ENCODE assay signal across 8 cellular contexts in genomic region chr1:65264197-65264929, GRCh38. TPM values are rescaled to one million over a fixed set of nuclear protein-coding genes. Genes with fewer than 3 reads are reported as not detected.
DNase-seq lines count a peak whose midpoint lies in the region; ATAC-seq and TF ChIP-seq lines count a peak whose summit lies in the region.

No MANE protein-coding gene starts in this region.

- 0% methylated on average over 2 of the region's 15 CpGs; no CpG with 5 or more reads in 1 of the 2 experiments for WGBS in IMR-90 (ENCODE audit: extremely low coverage in 2 of 2, insufficient read length in 1 of 2), 2 experiments

- H3K36me3 ChIP-seq in IMR-90 (ENCODE audit: control insufficient read depth, insufficient read depth, low read length) (no peaks in the 10 kb centered on the region), right atrium auricular region (no peaks in the 10 kb centered on the region)

- H2BK20ac ChIP-seq in IMR-90 (ENCODE audit: low read depth, low read length): no peak overlapping the region

- no peak for TF ChIP-seq POLR2A in IMR-90 (IDR thresholded peaks at IDR 0.05; ENCODE audit: low read depth, low read length)

- no peaks in the 10 kb centered on the region for H3K9me1 ChIP-seq in IMR-90 (ENCODE audit: insufficient read depth, low read length)

- H4K5ac ChIP-seq in IMR-90 (ENCODE audit: low read depth, low read length): no peak overlapping the region

- H3K4me1 Mint-ChIP-seq in activated naive CD8-positive, alpha-beta T cell treated with anti-CD3 and anti-CD28 coated beads, Interleukin-2, amount 50 U/mL, for 24 hours: peaks cover 40% of the 10 kb centered on the region

- DNase-seq in C1 segment of cervical spinal cord (lab: John Stamatoyannopoulos, UW) (peak in 11 of 14 donors; percentile 25 to 92 (median 44)), IMR-90 (peak; percentile 37), right atrium auricular region (ENCODE audit: low spot score) (no peak), putamen (ENCODE audit: low spot score) (peak; percentile 79), SW 1271 (lab: John Stamatoyannopoulos, UW) (no peak)
- DNase-seq in activated naive CD8-positive, alpha-beta T cell treated with anti-CD3 and anti-CD28 coated beads, Interleukin-2, amount 50 U/mL, for 24 hours: peak; percentile 18

- H4K20me1 ChIP-seq in IMR-90 (ENCODE audit: insufficient read depth, low read length): no peaks in the 10 kb centered on the region

- H3K9me3 ChIP-seq in IMR-90 (ENCODE audit: control insufficient read depth, insufficient read depth, low read length) (no peaks in the 10 kb centered on the region), right atrium auricular region (no peaks in the 10 kb centered on the region)

- dilution Hi-C loops in IMR-90 (cut with HindIII; ENCODE audit: low sequenced_read_pairs, unreplicated experiment): no loop called here

- H3K4me3 ChIP-seq in IMR-90 (ENCODE audit: insufficient read depth, low read depth, low read length) (0 out of 2 replicates have a peak overlapping the region, but pooled peaks have one; percentile 15), right atrium auricular region (peak overlapping the region; percentile 9 to 61)

- peaks cover 24% of the 10 kb centered on the region for H3K27me3 ChIP-seq in IMR-90 (ENCODE audit: control insufficient read depth, insufficient read depth, low read length)
- H3K27me3 ChIP-seq in right atrium auricular region: no peaks in the 10 kb centered on the region

- no peak overlapping the region for H4K8ac ChIP-seq in IMR-90 (ENCODE audit: low read depth in 2 of 2, low read length in 2 of 2)

- no peak overlapping the region for H2BK120ac ChIP-seq in IMR-90 (ENCODE audit: low read depth, low read length)

- BruUV-seq in IMR-90 (replicated peaks; lab: Mats Ljungman, UMichigan): no TSS peak

- in situ Hi-C loops in IMR-90 (cut with MboI; ENCODE audit: low sequenced_read_pairs): no loop called here

- no peak overlapping the region for H3K23ac ChIP-seq in IMR-90 (ENCODE audit: low read depth, low read length)

- H3K27ac ChIP-seq in IMR-90 (ENCODE audit: insufficient read depth, low read length) (no peak overlapping the region), right atrium auricular region (peak overlapping the region in 1 of 2 donors; percentile 75)

- peak overlapping the region; percentile 68 for H3K4me3 Mint-ChIP-seq in activated naive CD8-positive, alpha-beta T cell treated with anti-CD3 and anti-CD28 coated beads, Interleukin-2, amount 50 U/mL, for 24 hours

- H3K4ac ChIP-seq in IMR-90 (ENCODE audit: low read depth, low read length): no peak overlapping the region

- H3K4me2 ChIP-seq in IMR-90 (ENCODE audit: low read depth, low read length): peak overlapping the region; percentile 61

- no peak overlapping the region for H2BK5ac ChIP-seq in IMR-90 (ENCODE audit: low read depth, low read length, poor library complexity, severe bottlenecking)

- POLR2A ChIA-PET in IMR-90 (lab: Charles Lee; ENCODE audit: unreplicated experiment): no interaction called here

- intact Hi-C loops in IMR-90 (cut with micrococcal nuclease): no loop called here

- no peak overlapping the region for H3K27ac Mint-ChIP-seq in activated naive CD8-positive, alpha-beta T cell treated with anti-CD3 and anti-CD28 coated beads, Interleukin-2, amount 50 U/mL, for 24 hours

- no peak for TF ChIP-seq CTCF in IMR-90 (conservative IDR thresholded peaks at IDR 0.05; ENCODE audit: low read depth, low read length)
- no peak for TF ChIP-seq CTCF in right atrium auricular region (IDR thresholded peaks at IDR 0.05)

- H4K91ac ChIP-seq in IMR-90 (ENCODE audit: insufficient read depth, low read depth, low read length): no peak overlapping the region

- no peak overlapping the region for H2AFZ ChIP-seq in IMR-90 (replicated peaks; ENCODE audit: low read length, poor library complexity)

- H3K79me1 ChIP-seq in IMR-90 (ENCODE audit: low read depth in 1 of 2, low read length in 2 of 2): no peaks in the 10 kb centered on the region

- H2BK15ac ChIP-seq in IMR-90 (ENCODE audit: low read depth, low read length): no peak overlapping the region

- CTCF ChIA-PET in IMR-90 (lab: Yijun Ruan, JAX): no interaction called here

- H3K9ac ChIP-seq in IMR-90 (ENCODE audit: low read depth, low read length): no peak overlapping the region

- H3K36me3 Mint-ChIP-seq in activated naive CD8-positive, alpha-beta T cell treated with anti-CD3 and anti-CD28 coated beads, Interleukin-2, amount 50 U/mL, for 24 hours (ENCODE audit: low read depth): no peaks in the 10 kb centered on the region

- TF ChIP-seq RAD21 in IMR-90 (IDR thresholded peaks at IDR 0.05; ENCODE audit: low read length): no peak

- H3K4me1 ChIP-seq in IMR-90 (ENCODE audit: control insufficient read depth, insufficient read depth, low read length) (no peaks in the 10 kb centered on the region), right atrium auricular region (peaks cover 0 to 23% of the 10 kb centered on the region in 2 donors)

- no peaks in the 10 kb centered on the region for H3K9me3 Mint-ChIP-seq in activated naive CD8-positive, alpha-beta T cell treated with anti-CD3 and anti-CD28 coated beads, Interleukin-2, amount 50 U/mL, for 24 hours

- no peak overlapping the region for H3K18ac ChIP-seq in IMR-90 (ENCODE audit: low read depth, low read length)

- ATAC-seq in IMR-90 (ENCODE audit: low read depth) (peak; percentile 56), HG02870 (IDR thresholded peaks at IDR 0.05; ENCODE audit: unreplicated experiment) (no peak), GM21737 (IDR thresholded peaks at IDR 0.05; ENCODE audit: unreplicated experiment) (no peak)
- ATAC-seq in activated naive CD8-positive, alpha-beta T cell treated with anti-CD3 and anti-CD28 coated beads, Interleukin-2, amount 50 U/mL, for 24 hours: no peak

- no peak overlapping the region for H2AK9ac ChIP-seq in IMR-90 (replicated peaks; ENCODE audit: low read depth, low read length, poor library complexity)

- no peak overlapping the region for H3K14ac ChIP-seq in IMR-90 (replicated peaks; ENCODE audit: low read depth, low read length)

- H3K27me3 Mint-ChIP-seq in activated naive CD8-positive, alpha-beta T cell treated with anti-CD3 and anti-CD28 coated beads, Interleukin-2, amount 50 U/mL, for 24 hours: peaks cover 32% of the 10 kb centered on the region

- H3K56ac ChIP-seq in IMR-90 (ENCODE audit: extremely low read depth, insufficient read depth, low read length): no peak overlapping the region

- no peak overlapping the region for H2AK5ac ChIP-seq in IMR-90 (ENCODE audit: low read depth, low read length)

TF ChIP-seq in IMR-90, 13 proteins besides CTCF, POLR2A, EP300 and RAD21:
- TF ChIP-seq MXI1 (IDR thresholded peaks at IDR 0.05; ENCODE audit: borderline replicate concordance, low read depth, low read length): no peak
- no peak for TF ChIP-seq RCOR1 (IDR thresholded peaks at IDR 0.05; ENCODE audit: insufficient replicate concordance, low read length)
- no peak for TF ChIP-seq BHLHE40 (IDR thresholded peaks at IDR 0.05; ENCODE audit: low read depth, low read length)
- no peak for TF ChIP-seq ELK1 (IDR thresholded peaks at IDR 0.05; ENCODE audit: borderline replicate concordance, low read depth, low read length)
- TF ChIP-seq MAZ (IDR thresholded peaks at IDR 0.05; ENCODE audit: borderline replicate concordance, low read depth, low read length): no peak
- no peak for TF ChIP-seq NFE2L2 (IDR thresholded peaks at IDR 0.05; ENCODE audit: low read depth, low read length)
- TF ChIP-seq CHD1 (IDR thresholded peaks at IDR 0.05; ENCODE audit: low read depth, low read length): no peak
- no peak for TF ChIP-seq SMC3 (IDR thresholded peaks at IDR 0.05; ENCODE audit: low read depth, low read length)
- no peak for TF ChIP-seq CEBPB (IDR thresholded peaks at IDR 0.05; ENCODE audit: low read depth, low read length)

RNA-seq across cellular contexts. Expression of gene DNAJC6, which starts 45.0 kb away (rescaled TPM):
- total RNA-seq in IMR-90 (2012; rRNA removed) (0.18 and 0.28 TPM in 2 replicates), right atrium auricular region (10 to 100 TPM; 17.3 to 24.6 TPM)
- polyA plus RNA-seq in IMR-90 (2012; rRNA removed): 0.05 and 0.13 TPM in 2 replicates
- 0.04 TPM in 1 of 2 replicates, not detected in the other for polyA plus RNA-seq in IMR-90 (2012; cell fraction: cytosol; rRNA removed)
- 0.05 and 0.13 TPM in 2 replicates for polyA plus RNA-seq in IMR-90 (2012; cell fraction: nucleus; rRNA removed; ENCODE audit: low replicate concordance)

Comparison
In these comparisons a context has a peak if more than half of its experiments do, and no peak if none do; other contexts are left out.
1. DNase-seq: peak in C1 segment of cervical spinal cord (11 of 14), IMR-90 (single experiment), activated naive CD8-positive, alpha-beta T cell treated with anti-CD3 and anti-CD28 coated beads, Interleukin-2, amount 50 U/mL, for 24 hours (single experiment) and putamen (single experiment); none in right atrium auricular region (single experiment) and SW 1271 (0 of 2).
2. RNA of gene DNAJC6, which starts 45.0 kb away (total RNA-seq): 17.3 to 24.6 TPM in right atrium auricular region; 0.18 to 0.28 TPM in IMR-90; every median in the first group is over 10 times any median in the second.